ENCODE assay signal across 9 cellular contexts in the genomic region with DNA sequence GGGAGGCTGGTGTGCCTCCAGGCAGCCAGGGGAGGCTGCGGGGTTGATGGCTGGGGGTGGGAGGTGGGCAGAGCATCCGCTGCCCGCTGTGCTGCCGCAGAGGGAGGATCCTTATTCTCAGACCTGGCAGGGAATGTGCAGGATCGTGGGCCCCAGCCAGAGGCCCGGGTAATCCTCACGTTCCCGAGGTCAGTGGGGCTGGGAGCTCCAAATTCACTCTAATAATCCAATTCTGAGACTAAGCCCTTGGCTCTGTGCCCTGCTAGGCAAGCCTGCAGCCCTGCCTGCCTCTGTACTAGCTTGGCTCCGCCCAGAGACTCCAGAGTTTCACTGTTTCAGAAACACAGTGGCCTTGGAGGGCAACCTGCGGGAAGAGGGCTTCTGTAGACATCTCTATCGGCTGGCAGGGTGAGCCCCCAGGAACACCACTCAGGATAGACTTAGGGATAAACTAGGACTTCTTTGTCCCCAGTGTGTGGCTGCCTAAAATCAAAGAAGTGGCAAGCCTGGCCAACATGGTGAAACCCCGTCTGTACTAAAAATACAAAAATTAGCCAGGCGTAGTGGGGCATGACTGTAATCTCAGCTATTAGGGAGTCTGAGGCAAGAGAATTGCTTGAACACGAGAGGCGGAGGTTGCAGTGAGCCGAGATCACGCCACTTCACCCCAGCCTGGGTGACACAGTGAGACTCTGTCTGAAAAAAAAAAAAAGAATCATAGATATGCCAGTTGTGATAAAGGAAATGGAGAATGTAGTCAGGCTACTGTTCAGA. TPM values are rescaled to one million over a fixed set of nuclear protein-coding genes. Genes with fewer than 3 reads are reported as not detected.
A peak's percentile ranks its signal among the peaks of the same experiment; 100 is the strongest.
DNase-seq lines count a peak whose midpoint lies in the region; ATAC-seq, FAIRE-seq and TF ChIP-seq lines count a peak whose summit lies in the region.
"Had no signal": no experiment of that assay in that cellular context is flagged by ENCODE, and none has a peak within 500 bp of the region (broad histone marks: within the 10 kb centered on the region; RNA-seq: fewer than 3 reads in every experiment).

No MANE protein-coding gene starts in this region.

- ATAC-seq in GM18502 (IDR thresholded peaks at IDR 0.05; ENCODE audit: poor library complexity, unreplicated experiment) = peak; percentile 65
- ATAC-seq in HG02678 (IDR thresholded peaks at IDR 0.05; ENCODE audit: unreplicated experiment) = peak; percentile 52

- no peak overlapping the region for H3K27ac ChIP-seq in keratinocyte (ENCODE audit: control insufficient read depth, insufficient read depth, low read length)
- H3K27ac ChIP-seq: KMS-11 had no signal

- no peaks in the 10 kb centered on the region for H4K20me1 ChIP-seq in keratinocyte (ENCODE audit: control insufficient read depth, extremely low read depth, insufficient read depth, low read length)

- H3K36me3 ChIP-seq in keratinocyte (ENCODE audit: control insufficient read depth in 2 of 2, extremely low read depth in 1 of 2, insufficient read depth in 2 of 2, low read length in 2 of 2) = no peaks in the 10 kb centered on the region

- no peaks in the 10 kb centered on the region for H3K27me3 ChIP-seq in keratinocyte (ENCODE audit: control insufficient read depth, extremely low read depth, insufficient read depth, low read length)

- H3K9me1 ChIP-seq in keratinocyte (ENCODE audit: control insufficient read depth, extremely low read depth, insufficient read depth, low read length) = no peaks in the 10 kb centered on the region

- dilution Hi-C loops in keratinocyte (cut with MboI; ENCODE audit: extremely low pct_ligation_motif_present, low sequenced_read_pairs) = no loop called here

- H3K4me3 ChIP-seq in keratinocyte (ENCODE audit: control insufficient read depth in 2 of 3, extremely low read depth in 1 of 3, insufficient read depth in 2 of 3, low read depth in 1 of 3, low read length in 3 of 3) = peak overlapping the region in 1 of 3 experiments; percentile 7

- peak; percentile 49 for FAIRE-seq in keratinocyte (lab: Jason Lieb, UNC)

- no peaks in the 10 kb centered on the region for H3K9me3 ChIP-seq in keratinocyte (ENCODE audit: control insufficient read depth, low read depth, low read length)

- peak overlapping the region; percentile 49 for H3K4me2 ChIP-seq in keratinocyte (ENCODE audit: control insufficient read depth, extremely low read depth, insufficient read depth, low read depth, low read length)
- H3K4me2 ChIP-seq: KMS-11 had no signal

- DNase-seq in SK-MEL-5 (ENCODE audit: low read depth, low spot score) = peak; percentile 37
- DNase-seq in keratinocyte (ENCODE audit: low read depth, low spot score) = no peak
- DNase-seq in cerebellar nuclear complex (lab: John Stamatoyannopoulos, UW) = no peak
- DNase-seq in activated CD4-positive, alpha-beta T cell treated with anti-CD3 and anti-CD28 coated beads, Interleukin-2, amount 50 U/mL, for 48 hours = no peak
- no peak for DNase-seq in NCI-H187 treated with DMSO at 0.1 percent for 48 hours (lab: John Stamatoyannopoulos, UW)
- no peak for DNase-seq in 8988T

- H2AFZ ChIP-seq in keratinocyte (ENCODE audit: control insufficient read depth, low read length) = peak overlapping the region; percentile 64

- TF ChIP-seq CTCF in keratinocyte (optimal IDR thresholded peaks at IDR 0.05 in 1 of 3, IDR thresholded peaks at IDR 0.05 in 1 of 3, conservative IDR thresholded peaks at IDR 0.05 in 1 of 3; ENCODE audit: extremely low read depth in 1 of 3, insufficient read depth in 2 of 3, low read length in 3 of 3) = no peak

- peaks cover 5% of the 10 kb centered on the region for H3K4me1 ChIP-seq in keratinocyte (ENCODE audit: control insufficient read depth, extremely low read depth, insufficient read depth, low read length)

- no peaks in the 10 kb centered on the region for H3K79me2 ChIP-seq in keratinocyte (ENCODE audit: control insufficient read depth, insufficient read depth, low read length)

- in situ Hi-C loops in SK-MEL-5 (cut with HindIII; ENCODE audit: low pct_unique_long_range_greater_than_20kb, low sequenced_read_pairs) = no loop called here

- no peak overlapping the region for H3K9ac ChIP-seq in keratinocyte (ENCODE audit: control insufficient read depth, extremely low read depth, insufficient read depth, low read length)
- H3K9ac ChIP-seq: KMS-11 had no signal

RNA-seq across cellular contexts. Expression of a gene that starts 17.7 kb away (rescaled TPM):
- 150 and 156 TPM in 2 replicates for total RNA-seq in SK-MEL-5 (2014; rRNA removed; shearing (Covaris generic))
- polyA plus RNA-seq in SK-MEL-5 (2015; cell fraction: cytosol; rRNA removed) = 94.3 and 122 TPM in 2 replicates
- 66.6 and 96.5 TPM in 2 replicates for polyA plus RNA-seq in SK-MEL-5 (2015; cell fraction: nucleus; rRNA removed)
- polyA plus RNA-seq in keratinocyte = 38.8 to 65.2 TPM (median 46.7 TPM) in 3 replicates
- 34.8 TPM for polyA plus RNA-seq in keratinocyte (2011; ENCODE audit: low read depth)
- polyA plus RNA-seq in keratinocyte (2011; cell fraction: cytosol; rRNA removed) = 41.7 and 42.4 TPM in 2 replicates
- 53.4 and 59.7 TPM in 2 replicates for polyA plus RNA-seq in keratinocyte (2011; cell fraction: nucleus; rRNA removed)
- 32.2 and 71.1 TPM in 2 replicates for polyA plus RNA-seq in keratinocyte (2012; ENCODE audit: low replicate concordance)
- polyA minus RNA-seq in keratinocyte = 52.8 to 79.7 TPM (median 56.2 TPM) in 3 replicates
- polyA minus RNA-seq in keratinocyte (2011; cell fraction: cytosol; rRNA and poly(A)+ RNA removed) = 41.1 TPM
- 37.7 and 86.7 TPM in 2 replicates for polyA minus RNA-seq in keratinocyte (2011; cell fraction: nucleus; rRNA and poly(A)+ RNA removed)

RNA-seq across cellular contexts. Expression of a gene that starts 28.8 kb away (rescaled TPM):
- total RNA-seq in SK-MEL-5 (2014; rRNA removed; shearing (Covaris generic)) = 1.2 and 2.8 TPM in 2 replicates
- polyA plus RNA-seq in SK-MEL-5 (2015; cell fraction: cytosol; rRNA removed) = 0.85 and 1.3 TPM in 2 replicates
- 1.3 and 2.2 TPM in 2 replicates for polyA plus RNA-seq in SK-MEL-5 (2015; cell fraction: nucleus; rRNA removed)
- polyA plus RNA-seq in keratinocyte = 0.04 TPM in 2 of 3 replicates, not detected in the other
- not detected for polyA plus RNA-seq in keratinocyte (2011; ENCODE audit: low read depth)
- not detected in 2 replicates for polyA plus RNA-seq in keratinocyte (2011; cell fraction: cytosol; rRNA removed)
- 0.08 and 0.16 TPM in 2 replicates for polyA plus RNA-seq in keratinocyte (2011; cell fraction: nucleus; rRNA removed)
- not detected in 2 replicates for polyA plus RNA-seq in keratinocyte (2012; ENCODE audit: low replicate concordance)
- polyA minus RNA-seq in keratinocyte = not detected in 3 replicates
- not detected for polyA minus RNA-seq in keratinocyte (2011; cell fraction: cytosol; rRNA and poly(A)+ RNA removed)
- polyA minus RNA-seq in keratinocyte (2011; cell fraction: nucleus; rRNA and poly(A)+ RNA removed) = not detected in 2 replicates

RNA-seq across cellular contexts. Expression of a gene that starts 41.0 kb away (rescaled TPM):
- total RNA-seq in SK-MEL-5 (2014; rRNA removed; shearing (Covaris generic)) = 11.6 and 12.1 TPM in 2 replicates
- polyA plus RNA-seq in SK-MEL-5 (2015; cell fraction: cytosol; rRNA removed) = 26.1 and 28.5 TPM in 2 replicates
- polyA plus RNA-seq in SK-MEL-5 (2015; cell fraction: nucleus; rRNA removed) = 32.0 and 35.1 TPM in 2 replicates
- 22.0 to 22.8 TPM (median 22.1 TPM) in 3 replicates for polyA plus RNA-seq in keratinocyte
- 6.2 TPM for polyA plus RNA-seq in keratinocyte (2011; ENCODE audit: low read depth)
- 20.2 and 26.4 TPM in 2 replicates for polyA plus RNA-seq in keratinocyte (2011; cell fraction: cytosol; rRNA removed)
- 25.0 and 27.4 TPM in 2 replicates for polyA plus RNA-seq in keratinocyte (2011; cell fraction: nucleus; rRNA removed)
- polyA plus RNA-seq in keratinocyte (2012; ENCODE audit: low replicate concordance) = 15.8 and 16.9 TPM in 2 replicates
- polyA minus RNA-seq in keratinocyte = 13.0 to 23.7 TPM (median 21.0 TPM) in 3 replicates
- 20.3 TPM for polyA minus RNA-seq in keratinocyte (2011; cell fraction: cytosol; rRNA and poly(A)+ RNA removed)
- 11.0 and 16.7 TPM in 2 replicates for polyA minus RNA-seq in keratinocyte (2011; cell fraction: nucleus; rRNA and poly(A)+ RNA removed)

RNA-seq across cellular contexts. Expression of a gene that starts 56.4 kb away (rescaled TPM):
- total RNA-seq in SK-MEL-5 (2014; rRNA removed; shearing (Covaris generic)) = 10.5 and 11.2 TPM in 2 replicates
- polyA plus RNA-seq in SK-MEL-5 (2015; cell fraction: cytosol; rRNA removed) = 9.9 and 11.8 TPM in 2 replicates
- polyA plus RNA-seq in SK-MEL-5 (2015; cell fraction: nucleus; rRNA removed) = 87.4 and 89.6 TPM in 2 replicates
- polyA plus RNA-seq in keratinocyte = 2.2 to 3.8 TPM (median 2.8 TPM) in 3 replicates
- 0.80 TPM for polyA plus RNA-seq in keratinocyte (2011; ENCODE audit: low read depth)
- 1.3 and 3.4 TPM in 2 replicates for polyA plus RNA-seq in keratinocyte (2011; cell fraction: cytosol; rRNA removed)
- 2.4 and 3.5 TPM in 2 replicates for polyA plus RNA-seq in keratinocyte (2011; cell fraction: nucleus; rRNA removed)
- polyA plus RNA-seq in keratinocyte (2012; ENCODE audit: low replicate concordance) = 3.0 and 4.6 TPM in 2 replicates
- polyA minus RNA-seq in keratinocyte = 1.1 to 3.0 TPM (median 1.3 TPM) in 3 replicates
- 4.2 TPM for polyA minus RNA-seq in keratinocyte (2011; cell fraction: cytosol; rRNA and poly(A)+ RNA removed)
- 2.3 and 2.4 TPM in 2 replicates for polyA minus RNA-seq in keratinocyte (2011; cell fraction: nucleus; rRNA and poly(A)+ RNA removed)
